ENCODE assay signal across 18 cellular contexts in the genomic region with DNA sequence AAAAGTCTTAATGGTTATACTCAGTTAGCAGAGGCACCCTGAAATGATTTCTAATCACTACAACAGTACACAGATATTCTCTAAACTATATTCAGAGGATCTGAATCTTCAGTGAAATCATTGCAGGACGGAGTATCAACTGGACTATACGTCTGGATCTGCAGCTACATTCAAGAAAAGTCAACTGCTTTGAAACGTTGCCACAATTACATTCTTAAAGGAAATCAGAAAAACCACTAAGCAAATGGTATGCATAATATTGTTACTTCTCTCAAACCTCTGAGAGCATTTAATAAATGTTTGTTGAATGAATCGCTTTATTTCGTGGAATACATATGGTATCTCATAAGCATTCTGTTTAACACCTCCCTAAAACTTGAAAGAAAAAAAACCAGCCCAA.
DNase-seq lines count a peak whose midpoint lies in the region; ATAC-seq and TF ChIP-seq lines count a peak whose summit lies in the region.
"Had no signal": no experiment of that assay in that cellular context is flagged by ENCODE, and none has a peak within 500 bp of the region (broad histone marks: within the 10 kb centered on the region; RNA-seq: fewer than 3 reads in every experiment).

No MANE protein-coding gene starts in this region.

- H3K27ac ChIP-seq in GM23248 (no peak overlapping the region), fibroblast of lung (ENCODE audit: insufficient read depth, low read length) (no peak overlapping the region), osteoblast (ENCODE audit: low read depth, low read length) (no peak overlapping the region)
- H3K27ac ChIP-seq: KMS-11 had no signal

- no peaks in the 10 kb centered on the region for H3K9me3 Mint-ChIP-seq in activated naive CD8-positive, alpha-beta T cell treated with anti-CD3 and anti-CD28 coated beads for 36 hours
- H3K9me3 Mint-ChIP-seq: CD4-positive, alpha-beta T cell; GM23338 had no signal

- H3K36me3 Mint-ChIP-seq in activated naive CD8-positive, alpha-beta T cell treated with anti-CD3 and anti-CD28 coated beads for 36 hours: peaks cover 6% of the 10 kb centered on the region

- no peaks in the 10 kb centered on the region for H3K9me3 ChIP-seq in GM23248 (ENCODE audit: low read depth)
- no peaks in the 10 kb centered on the region for H3K9me3 ChIP-seq in fibroblast of lung (ENCODE audit: control insufficient read depth, insufficient read depth, low read depth, low read length)
- no peaks in the 10 kb centered on the region for H3K9me3 ChIP-seq in osteoblast (ENCODE audit: low read depth, low read length)
- H3K9me3 ChIP-seq: BE2C had no signal

- H3K9ac ChIP-seq in GM23248: no peak overlapping the region
- no peak overlapping the region for H3K9ac ChIP-seq in fibroblast of lung (ENCODE audit: insufficient read depth, low read length)
- H3K9ac ChIP-seq: KMS-11 had no signal

- H3K4me2 ChIP-seq in GM23248 (ENCODE audit: unreplicated experiment) (no peak overlapping the region), fibroblast of lung (ENCODE audit: extremely low read depth, insufficient read depth, low read length) (no peak overlapping the region), osteoblast (ENCODE audit: insufficient read depth, low read length) (peak overlapping the region; percentile 2)
- H3K4me2 ChIP-seq: GM23338 had no signal

- 57 to 59% methylated on average over 5 of the region's 5 CpGs for WGBS in GM23248 (ENCODE audit: low coverage in 1 of 2, low lambda C conversion rate in 2 of 2, missing lambda C conversion rate in 2 of 2), 2 experiments

- TF ChIP-seq CTCF in fibroblast of lung (conservative IDR thresholded peaks at IDR 0.05 in 1 of 2, IDR thresholded peaks at IDR 0.05 in 1 of 2; ENCODE audit: low read depth in 1 of 2, low read length in 2 of 2): no peak
- no peak for TF ChIP-seq CTCF in osteoblast (IDR thresholded peaks at IDR 0.05; ENCODE audit: extremely low read depth, low read depth, low read length)

- DNase-seq in GM23248 (peak; percentile 36), fibroblast of lung (ENCODE audit: low read depth in 2 of 2) (peak; percentile 19 to 81), osteoblast (ENCODE audit: insufficient read length, low spot score, missing footprints) (no peak), epidermal melanocyte (ENCODE audit: insufficient read length, low spot score) (no peak), NCI-H226 (no peak)
- no peak for DNase-seq in activated naive CD8-positive, alpha-beta T cell treated with anti-CD3 and anti-CD28 coated beads for 36 hours
- DNase-seq: BE2C; Calu3; CD4-positive, alpha-beta T cell; DMS79; NCI-H1092; NCI-H146; NCI-H2081; NCI-H524 treated with DMSO at 0.1 percent for 48 hours had no signal

- H3K4me1 ChIP-seq in GM23248 (ENCODE audit: insufficient read depth): peaks cover 24% of the 10 kb centered on the region
- H3K4me1 ChIP-seq in fibroblast of lung (ENCODE audit: control insufficient read depth, extremely low read depth, insufficient read depth, low read length): no peaks in the 10 kb centered on the region
- H3K4me1 ChIP-seq in osteoblast (ENCODE audit: insufficient read depth, low read length): peaks cover 14% of the 10 kb centered on the region
- H3K4me1 ChIP-seq: BE2C had no signal

- peaks cover 66% of the 10 kb centered on the region for H3K4me1 Mint-ChIP-seq in activated naive CD8-positive, alpha-beta T cell treated with anti-CD3 and anti-CD28 coated beads for 36 hours

- H3K27me3 Mint-ChIP-seq in activated naive CD8-positive, alpha-beta T cell treated with anti-CD3 and anti-CD28 coated beads for 36 hours: no peaks in the 10 kb centered on the region
- H3K27me3 Mint-ChIP-seq: CD4-positive, alpha-beta T cell had no signal

- H3K4me3 Mint-ChIP-seq in activated naive CD8-positive, alpha-beta T cell treated with anti-CD3 and anti-CD28 coated beads for 36 hours: peak overlapping the region; percentile 32
- H3K4me3 Mint-ChIP-seq: GM23338 had no signal

- H3K27me3 ChIP-seq in GM23248 (replicated peaks; ENCODE audit: insufficient read depth) (no peaks in the 10 kb centered on the region), fibroblast of lung (ENCODE audit: control insufficient read depth, insufficient read depth, low read length) (no peaks in the 10 kb centered on the region), osteoblast (ENCODE audit: insufficient read depth, low read length) (no peaks in the 10 kb centered on the region)
- H3K27me3 ChIP-seq: BE2C had no signal

- H3K79me2 ChIP-seq in GM23248 (ENCODE audit: insufficient read depth): peaks cover 100% of the 10 kb centered on the region
- peaks cover 86% of the 10 kb centered on the region for H3K79me2 ChIP-seq in fibroblast of lung (ENCODE audit: control insufficient read depth, insufficient read depth, low read length)
- H3K79me2 ChIP-seq in osteoblast (ENCODE audit: insufficient read depth, low read length): peaks cover 94% of the 10 kb centered on the region

- ATAC-seq in GM21825 (IDR thresholded peaks at IDR 0.05; ENCODE audit: unreplicated experiment): no peak
- ATAC-seq: GM23338, HepG2 had no signal

- H2AFZ ChIP-seq in GM23248 (no peak overlapping the region), fibroblast of lung (ENCODE audit: low read length) (no peak overlapping the region), osteoblast (ENCODE audit: low read length) (no peak overlapping the region)
- H2AFZ ChIP-seq: GM23338 had no signal

- in situ Hi-C loops in GM23248 (cut with MboI): no loop called here

- H3K36me3 ChIP-seq in GM23248 (ENCODE audit: low read depth): no peaks in the 10 kb centered on the region
- H3K36me3 ChIP-seq in fibroblast of lung (ENCODE audit: control insufficient read depth, insufficient read depth, low read length): no peaks in the 10 kb centered on the region
- H3K36me3 ChIP-seq in osteoblast (ENCODE audit: insufficient read depth, low read length): no peaks in the 10 kb centered on the region
- H3K36me3 ChIP-seq: BE2C had no signal

- peak overlapping the region; percentile 8 for H3K27ac Mint-ChIP-seq in activated naive CD8-positive, alpha-beta T cell treated with anti-CD3 and anti-CD28 coated beads for 36 hours

- H4K20me1 ChIP-seq in GM23248 (ENCODE audit: insufficient read depth): peaks cover 17% of the 10 kb centered on the region; the same call in 1 of the 2 replicates
- H4K20me1 ChIP-seq in fibroblast of lung (ENCODE audit: control insufficient read depth, extremely low read depth, insufficient read depth, low read length): peaks cover 13% of the 10 kb centered on the region
- peaks cover 66% of the 10 kb centered on the region for H4K20me1 ChIP-seq in osteoblast (ENCODE audit: insufficient read depth, low read length)

- peaks cover 4% of the 10 kb centered on the region; the same call in 1 of the 2 replicates for H3F3A ChIP-seq in GM23248 (ENCODE audit: insufficient read depth)

- H3K9me2 ChIP-seq in GM23248 (ENCODE audit: insufficient read depth): no peaks in the 10 kb centered on the region

- H3K4me3 ChIP-seq in GM23248 (no peak overlapping the region), fibroblast of lung (replicated peaks in 1 of 4; ENCODE audit: control extremely low read depth in 1 of 4, insufficient read depth in 1 of 4, low read depth in 3 of 4, low read length in 4 of 4) (no peak overlapping the region), osteoblast (ENCODE audit: insufficient read depth, low read length) (no peak overlapping the region)
- H3K4me3 ChIP-seq: GM23338 had no signal

Comparison
In these comparisons a context has a peak if more than half of its experiments do, and no peak if none do; other contexts are left out.
1. DNase-seq: peak in GM23248 (single experiment) and fibroblast of lung (2 of 2); none in activated naive CD8-positive, alpha-beta T cell treated with anti-CD3 and anti-CD28 coated beads for 36 hours (single experiment), osteoblast (single experiment), epidermal melanocyte (single experiment) and NCI-H226 (single experiment).